Comparison of ENCODE assay signal across 11 cellular contexts in the genomic region with DNA sequence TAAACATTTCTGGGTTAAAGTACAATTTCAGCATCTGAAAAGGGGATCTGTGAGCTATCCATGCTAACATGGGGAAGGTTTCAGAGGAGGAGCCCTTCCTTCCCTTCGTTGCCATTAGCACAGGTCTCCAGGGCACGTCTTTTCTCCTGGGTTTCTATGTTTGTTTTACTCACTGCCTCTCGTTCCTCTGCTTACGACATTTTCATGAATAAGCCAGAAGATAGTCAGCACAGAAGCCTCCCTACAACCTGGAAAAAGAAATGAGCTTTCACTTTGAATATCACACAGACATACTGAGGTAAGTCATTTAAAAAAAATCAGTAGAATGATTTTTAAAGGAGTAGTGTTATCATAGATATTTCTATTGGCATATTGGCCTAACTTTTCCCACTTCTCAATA.
DNase-seq lines count a peak whose midpoint lies in the region; ATAC-seq and TF ChIP-seq lines count a peak whose summit lies in the region.
"Had no signal": no experiment of that assay in that cellular context is flagged by ENCODE, and none has a peak within 500 bp of the region (broad histone marks: within the 10 kb centered on the region; RNA-seq: fewer than 3 reads in every experiment).

No MANE protein-coding gene starts in this region.

- no peak for ATAC-seq in GM21447 (IDR thresholded peaks at IDR 0.05; ENCODE audit: unreplicated experiment)
- ATAC-seq: activated CD4-positive, CD25-positive, alpha-beta regulatory T cell treated with anti-CD3 and anti-CD28 coated beads, Interleukin-2, amount 50 U/mL, for 24 hours had no signal

- CTCF ChIA-PET in MCF 10A (lab: Yijun Ruan, JAX): interaction anchor here (0.9 to 1.6 kb wide), 2 partner anchors 15 to 547 kb away, joined by 4 to 11 read pairs; no protein-coding TSS in a partner anchor

- DNase-seq in MCF 10A (ENCODE audit: unreplicated experiment) (peak; percentile 65), breast epithelium (ENCODE audit: low spot score in 2 of 2) (no peak), NCI-H748 treated with DMSO at 0.1 percent for 48 hours (lab: John Stamatoyannopoulos, UW) (peak; percentile 24), fibroblast of mammary gland (ENCODE audit: low read depth) (peak; percentile 80), adrenal gland (no peak), A172 (ENCODE audit: low spot score) (no peak), NCI-H2196 treated with DMSO at 0.1 percent for 48 hours (lab: John Stamatoyannopoulos, UW; ENCODE audit: unreplicated experiment) (no peak)
- DNase-seq: activated effector memory CD4-positive, alpha-beta T cell treated with Interleukin-2 at 50 U/mL for 16 hours had no signal

- no peaks in the 10 kb centered on the region for H3K27me3 ChIP-seq in breast epithelium
- no peaks in the 10 kb centered on the region for H3K27me3 ChIP-seq in adrenal gland

- H3K4me3 ChIP-seq in breast epithelium: no peak overlapping the region
- no peak overlapping the region for H3K4me3 ChIP-seq in fibroblast of mammary gland (ENCODE audit: control insufficient read depth, low read depth, low read length)
- no peak overlapping the region for H3K4me3 ChIP-seq in adrenal gland
- H3K4me3 ChIP-seq: skin epidermis had no signal

- no peaks in the 10 kb centered on the region for H3K9me3 ChIP-seq in breast epithelium
- no peaks in the 10 kb centered on the region for H3K9me3 ChIP-seq in adrenal gland (replicated peaks in 1 of 3)

- H3K4me1 Mint-ChIP-seq in MCF 10A (ENCODE audit: insufficient read depth, unreplicated experiment): peaks cover 14% of the 10 kb centered on the region

- no peaks in the 10 kb centered on the region for H3K36me3 Mint-ChIP-seq in MCF 10A (ENCODE audit: insufficient read depth, unreplicated experiment)

- no peaks in the 10 kb centered on the region for H3K9me3 Mint-ChIP-seq in MCF 10A (ENCODE audit: unreplicated experiment)

- TF ChIP-seq POLR2A in breast epithelium (IDR thresholded peaks at IDR 0.05) (no peak), adrenal gland (IDR thresholded peaks at IDR 0.05) (no peak)

- peak overlapping the region; percentile 94 for H3K27ac Mint-ChIP-seq in MCF 10A (ENCODE audit: low read depth, unreplicated experiment)

- intact Hi-C loops in MCF 10A (cut with micrococcal nuclease): no loop called here
- intact Hi-C loops in breast epithelium (cut with DNase I; ENCODE audit: low total_unique reads): no loop called here
- intact Hi-C loops in adrenal gland (cut with DNase I): no loop called here

- TF ChIP-seq CTCF in MCF 10A (IDR thresholded peaks at IDR 0.05; ENCODE audit: unreplicated experiment): no peak
- no peak for TF ChIP-seq CTCF in breast epithelium (IDR thresholded peaks at IDR 0.05)
- TF ChIP-seq CTCF in fibroblast of mammary gland (conservative IDR thresholded peaks at IDR 0.05; ENCODE audit: control insufficient read depth, insufficient read depth, low read depth, low read length): no peak
- TF ChIP-seq CTCF in adrenal gland (IDR thresholded peaks at IDR 0.05): no peak

- WGBS in adrenal gland, 4 donors: 55 to 61% (median 59%) methylated on average over 4 of the region's 4 CpGs

- H3K27ac ChIP-seq in breast epithelium: no peak overlapping the region
- no peak overlapping the region for H3K27ac ChIP-seq in adrenal gland
- H3K27ac ChIP-seq: skin epidermis had no signal

- no TSS peak for BruUV-seq in MCF 10A (replicated peaks; lab: Mats Ljungman, UMichigan)

- H3K4me1 ChIP-seq in breast epithelium: no peaks in the 10 kb centered on the region
- no peaks in the 10 kb centered on the region for H3K4me1 ChIP-seq in adrenal gland (replicated peaks in 1 of 2)

- POLR2A ChIA-PET in MCF 10A (lab: Yijun Ruan, JAX): interaction anchor here (0.6 to 1.1 kb wide), 2 partner anchors 13 to 905 kb away, joined by 3 to 4 read pairs; no protein-coding TSS in a partner anchor

- peak overlapping the region; percentile 57 for H3K4me3 Mint-ChIP-seq in MCF 10A (ENCODE audit: unreplicated experiment)

- H3K27me3 Mint-ChIP-seq in MCF 10A (ENCODE audit: insufficient read depth, unreplicated experiment): no peaks in the 10 kb centered on the region

- H3K36me3 ChIP-seq in breast epithelium (no peaks in the 10 kb centered on the region), adrenal gland (replicated peaks in 1 of 2) (no peaks in the 10 kb centered on the region)

Comparison
In these comparisons a context has a peak if more than half of its experiments do, and no peak if none do; other contexts are left out.
1. DNase-seq: peak in MCF 10A (single experiment), NCI-H748 treated with DMSO at 0.1 percent for 48 hours (single experiment) and fibroblast of mammary gland (single experiment); none in breast epithelium (0 of 2), adrenal gland (0 of 7), A172 (single experiment) and NCI-H2196 treated with DMSO at 0.1 percent for 48 hours (single experiment).